In genomic region chr18:75203456-75204261, GRCh38 we compare ENCODE assay signal across 10 cellular contexts. TPM values are rescaled to one million over a fixed set of nuclear protein-coding genes. Genes with fewer than 3 reads are reported as not detected.
DNase-seq lines count a peak whose midpoint lies in the region; ATAC-seq and TF ChIP-seq lines count a peak whose summit lies in the region.
"Had no signal": no experiment of that assay in that cellular context is flagged by ENCODE, and none has a peak within 500 bp of the region (broad histone marks: within the 10 kb centered on the region; RNA-seq: fewer than 3 reads in every experiment).

No MANE protein-coding gene starts in this region.

- 63 to 66% methylated on average over 8 to 23 of the region's 23 CpGs for WGBS in transverse colon (ENCODE audit: low coverage in 1 of 2), 2 donors

- intact Hi-C loops in transverse colon (cut with DNase I; ENCODE audit: low total_unique reads), result loop anchor here (5.0 to 10.0 kb wide), 2 partner anchors 51 to 546 kb away; no protein-coding TSS in a partner anchor

- peaks cover 4 to 15% of the 10 kb centered on the region in 2 donors for H3K36me3 ChIP-seq in mucosa of rectum (ENCODE audit: control insufficient read depth in 2 of 2, insufficient read depth in 2 of 2, low read length in 2 of 2)
- H3K36me3 ChIP-seq in transverse colon, result no peaks in the 10 kb centered on the region

- no peak for TF ChIP-seq CTCF in epithelial cell of proximal tubule (conservative IDR thresholded peaks at IDR 0.05; ENCODE audit: low read depth, low read length)
- no peak for TF ChIP-seq CTCF in transverse colon (IDR thresholded peaks at IDR 0.05)

- TF ChIP-seq POLR2A in transverse colon (IDR thresholded peaks at IDR 0.05), result no peak

- no peak overlapping the region for H3K9ac ChIP-seq in mucosa of rectum (ENCODE audit: low read depth in 1 of 2, low read length in 2 of 2)
- H3K9ac ChIP-seq: parathyroid adenoma had no signal

- H3K4me3 ChIP-seq in epithelial cell of proximal tubule (ENCODE audit: low read depth, low read length), result peak overlapping the region; percentile 53
- H3K4me3 ChIP-seq in mucosa of rectum (ENCODE audit: low read length in 2 of 2), result peak overlapping the region; percentile 57
- peak overlapping the region; percentile 15 to 58 (median 33) for H3K4me3 ChIP-seq in transverse colon

- H3K27me3 ChIP-seq in mucosa of rectum (ENCODE audit: control insufficient read depth in 2 of 2, insufficient read depth in 2 of 2, low read length in 2 of 2), result no peaks in the 10 kb centered on the region
- no peaks in the 10 kb centered on the region for H3K27me3 ChIP-seq in transverse colon

- no peaks in the 10 kb centered on the region for H3K9me3 ChIP-seq in mucosa of rectum (ENCODE audit: control insufficient read depth in 2 of 2, low read length in 2 of 2)
- no peaks in the 10 kb centered on the region for H3K9me3 ChIP-seq in transverse colon

- in situ Hi-C loops in transverse colon (cut with MboI; ENCODE audit: low pct_ligation_motif_present in 1 of 4, low pct_unique_long_range_greater_than_20kb in 1 of 4, low sequenced_read_pairs in 3 of 4), result loop anchor here in 1 of 4 donors (25.0 kb wide), 1 partner anchor 716 kb away; the partner anchor contains the start of gene CNDP2

- H3K27ac ChIP-seq in mucosa of rectum (ENCODE audit: low read depth in 2 of 2, low read length in 2 of 2) (peak overlapping the region in 1 of 2 donors; percentile 2), transverse colon (peak overlapping the region; percentile 97 to 100 (median 98))
- H3K27ac ChIP-seq: 22Rv1, parathyroid adenoma had no signal

- H3K4me1 ChIP-seq in mucosa of rectum (ENCODE audit: control insufficient read depth in 2 of 2, insufficient read depth in 2 of 2, low read length in 2 of 2) (peaks cover 23 to 26% of the 10 kb centered on the region in 2 donors), transverse colon (peaks cover 4 to 61% (median 40%) of the 10 kb centered on the region in 4 donors)

- ATAC-seq in HG03095 (IDR thresholded peaks at IDR 0.05; ENCODE audit: unreplicated experiment), result no peak

- TF ChIP-seq EP300 in transverse colon (IDR thresholded peaks at IDR 0.05; ENCODE audit: low read depth), result no peak

- DNase-seq in NCI-H1092 treated with DMSO at 0.1 percent for 48 hours (lab: John Stamatoyannopoulos, UW) (peak; percentile 26), NCI-H1092 (lab: John Stamatoyannopoulos, UW) (no peak), epithelial cell of proximal tubule (ENCODE audit: low read depth) (no peak), transverse colon (no peak), GF-D8 (lab: John Stamatoyannopoulos, UW) (no peak), NCI-H2171 treated with DMSO at 0.1 percent for 48 hours (lab: John Stamatoyannopoulos, UW) (no peak)

RNA-seq across cellular contexts. Expression of gene PTGR3, which starts 5.3 kb away (rescaled TPM):
- 7.8 and 11.8 TPM in 2 replicates for total RNA-seq in epithelial cell of proximal tubule
- total RNA-seq in transverse colon, result 10 to 100 TPM; 10.1 to 45.9 (median 23.4) TPM

RNA-seq across cellular contexts. Expression of gene TSHZ1, which starts 6.9 kb away (rescaled TPM):
- 4.9 and 5.1 TPM in 2 replicates for total RNA-seq in epithelial cell of proximal tubule
- 10 to 100 TPM; 16.3 to 34.8 (median 29.8) TPM for total RNA-seq in transverse colon
